ENCODE assay signal across 28 cellular contexts in the genomic region with DNA sequence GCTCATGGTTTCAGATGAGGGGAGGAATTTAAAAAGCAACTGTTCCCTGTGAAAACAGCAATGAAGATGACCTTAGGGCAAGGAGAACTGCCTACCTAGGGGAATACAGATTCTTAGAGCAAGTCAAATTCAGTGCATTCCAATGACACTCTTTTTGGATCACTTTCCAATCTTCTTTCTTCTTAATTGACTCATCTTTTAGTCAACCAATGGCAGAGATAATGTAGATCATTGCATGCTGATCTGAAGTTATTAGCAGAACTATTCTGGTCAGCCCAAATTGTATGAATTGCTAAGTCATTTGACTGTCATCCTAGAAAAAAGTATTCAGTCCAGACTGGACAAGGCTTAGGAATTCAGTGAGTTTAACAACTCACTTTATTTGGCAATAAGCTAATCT.
"Had no signal": no experiment of that assay in that cellular context is flagged by ENCODE, and none has a peak within 500 bp of the region (broad histone marks: within the 10 kb centered on the region; RNA-seq: fewer than 3 reads in every experiment).

No MANE protein-coding gene starts in this region.

- H3K4me3 ChIP-seq: pancreas, prostate gland, stomach, thyroid gland, upper lobe of right lung had no signal

- ATAC-seq: esophagus mucosa; left cardiac atrium; naive thymus-derived CD4-positive, alpha-beta T cell; pancreas; sciatic nerve; stimulated activated naive B cell treated with anti-CD40 and anti-IgM and Interleukin-4, amounts not matched to agents 10 μg/mL and 1 μg/mL and 100 μg/mL, for 72 hours; upper lobe of right lung had no signal

- H3K36me3 ChIP-seq: pancreas, prostate gland, stomach, thyroid gland, upper lobe of right lung, WERI-Rb-1 had no signal

- H3K4me1 ChIP-seq: pancreas, prostate gland, stomach, thyroid gland, upper lobe of right lung had no signal

- DNase-seq: activated CD4-positive, alpha-beta memory T cell treated with anti-CD3 and anti-CD28 coated beads for 36 hours; activated CD4-positive, alpha-beta T cell treated with anti-CD3 and anti-CD28 coated beads, Interleukin-2, amount 10 ng/mL, durations not matched to agents 24 days and 14 days; activated CD4-positive, CD25-positive, alpha-beta regulatory T cell treated with anti-CD3 and anti-CD28 coated beads, Interleukin-2, amount 50 U/mL, for 72 hours; activated CD8-positive, alpha-beta memory T cell treated with anti-CD3 and anti-CD28 coated beads, Interleukin-2, amount 50 U/mL, for 4 hours; activated gamma-delta T cell; activated naive CD4-positive, alpha-beta T cell treated with anti-CD3 and anti-CD28 coated beads, Interleukin-2, amount 50 U/mL, for 16 hours; activated T-cell treated with anti-CD3 and anti-CD28 coated beads, Interleukin-2, amount 50 U/mL, for 1 hour; amniotic stem cell; central memory CD4-positive, alpha-beta T cell; endodermal cell; left cardiac atrium; midbrain; naive thymus-derived CD4-positive, alpha-beta T cell; pancreas; retina; small intestine; stimulated activated naive B cell treated with anti-CD40 and anti-IgM and Interleukin-4, amounts not matched to agents 10 μg/mL and 1 μg/mL and 100 μg/mL, for 72 hours; stomach; T-helper 9 cell; thyroid gland; upper lobe of right lung; WERI-Rb-1 had no signal

- H3K9me3 ChIP-seq: pancreas, prostate gland, stomach, thyroid gland, upper lobe of right lung had no signal

- H3K27ac ChIP-seq: pancreas, prostate gland, stomach, thyroid gland, upper lobe of right lung, WERI-Rb-1 had no signal

- FAIRE-seq: frontal cortex, islet of Langerhans, pancreas, small intestine, TTC549 had no signal

- H3K27me3 ChIP-seq: pancreas, stomach, thyroid gland, upper lobe of right lung had no signal
